ENCODE assay signal across 18 cellular contexts in genomic region chr4:160026720-160027119, GRCh38.
DNase-seq lines count a peak whose midpoint lies in the region; ATAC-seq, FAIRE-seq and TF ChIP-seq lines count a peak whose summit lies in the region.
"Had no signal": no experiment of that assay in that cellular context is flagged by ENCODE, and none has a peak within 500 bp of the region (broad histone marks: within the 10 kb centered on the region; RNA-seq: fewer than 3 reads in every experiment).

No MANE protein-coding gene starts in this region.

- no peak overlapping the region; the same call in 1 of the 2 replicates for H3K18ac ChIP-seq in H1 (ENCODE audit: extremely low read depth, low read length)

- no peak overlapping the region for H3K4ac ChIP-seq in H1 (replicated peaks; ENCODE audit: insufficient read length, low read depth, low read length)

- FAIRE-seq in H1 (lab: Jason Lieb, UNC): no peak
- FAIRE-seq: endothelial cell of umbilical vein had no signal

- POLR2A ChIA-PET in H1 (lab: Charles Lee; ENCODE audit: partially characterized antibody): no interaction called here

- no peak overlapping the region for H3K56ac ChIP-seq in H1 (replicated peaks; ENCODE audit: insufficient read length, low read depth, low read length)

- CTCF ChIA-PET in H1 (lab: Charles Lee; ENCODE audit: partially characterized antibody): no interaction called here

- TF ChIP-seq EP300 in H1 (IDR thresholded peaks at IDR 0.05; ENCODE audit: borderline replicate concordance in 1 of 2, low read depth in 2 of 2, low read length in 2 of 2): no peak

- H4K8ac ChIP-seq in H1 (ENCODE audit: extremely low read depth, insufficient read depth, low read length): no peak overlapping the region

- no peak overlapping the region for H3K14ac ChIP-seq in H1 (ENCODE audit: insufficient read length)

- H4K20me1 ChIP-seq in H1 (replicated peaks in 1 of 2; ENCODE audit: control insufficient read depth in 1 of 2, insufficient read depth in 2 of 2, low read length in 2 of 2): no peaks in the 10 kb centered on the region

- DNase-seq in HS-27A (ENCODE audit: low read depth) (peak; percentile 8), OCI-M1 (lab: John Stamatoyannopoulos, UW) (peak; percentile 81), H1 (ENCODE audit: low read depth in 1 of 2, low spot score in 2 of 2) (no peak), non-pigmented ciliary epithelial cell (ENCODE audit: low read depth) (peak; percentile 6), pons (ENCODE audit: low spot score) (no peak)
- DNase-seq: activated CD8-positive, alpha-beta T cell treated with anti-CD3 and anti-CD28 coated beads for 36 hours; activated effector memory CD4-positive, alpha-beta T cell treated with anti-CD3 and anti-CD28 coated beads, Interleukin-2, amount 50 U/mL, for 16 hours; body of pancreas; CD8-positive, alpha-beta T cell; HFFc6; hypothalamus; Karpas-422; testis had no signal

- H2AFZ ChIP-seq in H1 (ENCODE audit: low read length): no peak overlapping the region

- H3K4me2 ChIP-seq in H1 (ENCODE audit: insufficient read depth in 1 of 2, low read depth in 2 of 2, low read length in 2 of 2): no peak overlapping the region

- TF ChIP-seq CTCF in H1 (IDR thresholded peaks at IDR 0.05; ENCODE audit: control extremely low read depth in 1 of 3, insufficient read depth in 1 of 3, low read depth in 1 of 3, low read length in 3 of 3): no peak

- no peak overlapping the region for H2BK5ac ChIP-seq in H1 (ENCODE audit: low read depth, low read length)

- 76% methylated on average over 2 of the region's 2 CpGs; no CpG with 5 or more reads in 1 of the 2 experiments for WGBS in H1 (ENCODE audit: extremely low coverage in 1 of 2, insufficient coverage in 1 of 2, insufficient read length in 1 of 2, insufficient replicate concordance in 2 of 2, low coverage in 1 of 2, low lambda C conversion rate in 2 of 2, missing lambda C conversion rate in 1 of 2), 2 experiments

- no peak for TF ChIP-seq RAD21 in H1 (IDR thresholded peaks at IDR 0.05 in 1 of 2, conservative IDR thresholded peaks at IDR 0.05 in 1 of 2; ENCODE audit: low read depth in 2 of 2, low read length in 2 of 2)

- H3K27me3 ChIP-seq in H1 (replicated peaks in 1 of 4; ENCODE audit: control insufficient read depth in 3 of 4, extremely low read depth in 1 of 4, insufficient read depth in 3 of 4, low read length in 3 of 4): no peaks in the 10 kb centered on the region
- H3K27me3 ChIP-seq: body of pancreas, neutrophil, testis had no signal

- no peak overlapping the region for H4K5ac ChIP-seq in H1 (ENCODE audit: insufficient read length, low read depth, low read length)

- no peak overlapping the region for H2BK15ac ChIP-seq in H1 (ENCODE audit: low read length)

- H3K27ac ChIP-seq in H1 (ENCODE audit: low read depth, low read length): no peak overlapping the region
- H3K27ac ChIP-seq: body of pancreas, neutrophil, testis had no signal

- ATAC-seq in HG03045 (IDR thresholded peaks at IDR 0.05; ENCODE audit: unreplicated experiment): no peak
- no peak for ATAC-seq in HG03039 (IDR thresholded peaks at IDR 0.05; ENCODE audit: unreplicated experiment)
- ATAC-seq in HG03196 (IDR thresholded peaks at IDR 0.05; ENCODE audit: unreplicated experiment): no peak
- ATAC-seq: activated CD8-positive, alpha-beta T cell treated with anti-CD3 and anti-CD28 coated beads for 36 hours; body of pancreas; CD8-positive, alpha-beta T cell had no signal

- H3K23ac ChIP-seq in H1 (ENCODE audit: insufficient read length): no peak overlapping the region

- H3K79me1 ChIP-seq in H1 (ENCODE audit: low read depth, low read length): no peaks in the 10 kb centered on the region

- no peak for TF ChIP-seq POLR2A in H1 (IDR thresholded peaks at IDR 0.05; ENCODE audit: control extremely low read depth in 1 of 2, low read depth in 2 of 2, low read length in 2 of 2)

- no peak overlapping the region for H4K91ac ChIP-seq in H1 (replicated peaks; ENCODE audit: insufficient read length, low read length)

- H3K9ac ChIP-seq in H1 (replicated peaks in 1 of 4; ENCODE audit: extremely low read depth in 1 of 4, low read depth in 3 of 4, low read length in 3 of 4): no peak overlapping the region

- no peak overlapping the region for H3K4me3 ChIP-seq in H1 (ENCODE audit: extremely low read depth in 1 of 4, insufficient read depth in 2 of 4, low read depth in 3 of 4, low read length in 4 of 4)
- H3K4me3 ChIP-seq: body of pancreas, testis had no signal

- no peaks in the 10 kb centered on the region for H3K9me3 ChIP-seq in H1 (ENCODE audit: insufficient read depth in 2 of 2, low read depth in 1 of 2, low read length in 1 of 2)
- H3K9me3 ChIP-seq: body of pancreas, neutrophil, testis had no signal

- no peak overlapping the region for H2BK20ac ChIP-seq in H1 (ENCODE audit: low read length)

- no peaks in the 10 kb centered on the region for H3K36me3 ChIP-seq in H1 (ENCODE audit: control insufficient read depth in 2 of 4, insufficient read depth in 4 of 4, low read length in 3 of 4)
- H3K36me3 ChIP-seq: neutrophil had no signal

- H2AK5ac ChIP-seq in H1 (ENCODE audit: low read depth, low read length): no peak overlapping the region

- no peak overlapping the region for H2BK120ac ChIP-seq in H1 (replicated peaks; ENCODE audit: low read depth, low read length)

- no peaks in the 10 kb centered on the region; a peak in 1 of 7 replicates for H3K4me1 ChIP-seq in H1 (replicated peaks in 1 of 4; ENCODE audit: control insufficient read depth in 3 of 4, insufficient read depth in 4 of 4, low read length in 3 of 4)
- H3K4me1 ChIP-seq: body of pancreas, testis had no signal

- no peaks in the 10 kb centered on the region for H3K79me2 ChIP-seq in H1 (ENCODE audit: control insufficient read depth in 1 of 2, insufficient read depth in 2 of 2, low read length in 2 of 2)

- no peaks in the 10 kb centered on the region for H3K23me2 ChIP-seq in H1 (ENCODE audit: low read depth, low read length)

- H2BK12ac ChIP-seq in H1 (ENCODE audit: low read depth, low read length): no peak overlapping the region

TF ChIP-seq in H1, 55 proteins besides CTCF, POLR2A, EP300 and RAD21:
- TF ChIP-seq CBX5 (IDR thresholded peaks at IDR 0.05; ENCODE audit: low read depth, low read length) (no peak), KDM4A (IDR thresholded peaks at IDR 0.05; ENCODE audit: low read depth, low read length, severe bottlenecking) (no peak), E2F6 (IDR thresholded peaks at IDR 0.05) (no peak), JUN (IDR thresholded peaks at IDR 0.05; ENCODE audit: low read depth, low read length) (no peak), HDAC6 (IDR thresholded peaks at IDR 0.05; ENCODE audit: low read depth, low read length) (no peak), TAF7 (optimal IDR thresholded peaks at IDR 0.05; ENCODE audit: borderline replicate concordance, low read depth, low read length) (no peak), SP1 (IDR thresholded peaks at IDR 0.05; ENCODE audit: low read depth, low read length) (no peak), JUND (IDR thresholded peaks at IDR 0.05; ENCODE audit: low read length) (no peak), RFX5 (IDR thresholded peaks at IDR 0.05; ENCODE audit: borderline replicate concordance, low read depth, low read length) (no peak), BACH1 (IDR thresholded peaks at IDR 0.05; ENCODE audit: low read length) (peak; percentile 99), CTBP2 (IDR thresholded peaks at IDR 0.05; ENCODE audit: borderline replicate concordance, insufficient read depth, insufficient read length, low read length) (no peak), POLR2AphosphoS5 (IDR thresholded peaks at IDR 0.05; ENCODE audit: low read depth, low read length) (no peak), MAFK (IDR thresholded peaks at IDR 0.05; ENCODE audit: low read depth, low read length) (peak; percentile 96), CEBPB (IDR thresholded peaks at IDR 0.05; ENCODE audit: low read depth, low read length) (peak; percentile 73), SIN3A (conservative IDR thresholded peaks at IDR 0.05 in 1 of 2, IDR thresholded peaks at IDR 0.05 in 1 of 2; ENCODE audit: low read depth in 1 of 2, low read length in 2 of 2) (no peak), ATF3 (IDR thresholded peaks at IDR 0.05; ENCODE audit: insufficient read depth, low read depth, low read length) (0 out of 2 replicates have a peak, but pooled peaks have one; percentile 41), TEAD4 (IDR thresholded peaks at IDR 0.05; ENCODE audit: low read depth, low read length) (peak; percentile 64), USF2 (IDR thresholded peaks at IDR 0.05; ENCODE audit: low read length) (no peak), ZNF274 (IDR thresholded peaks at IDR 0.05; ENCODE audit: borderline replicate concordance, extremely low read depth, low read length) (no peak), FOSL1 (IDR thresholded peaks at IDR 0.05; ENCODE audit: insufficient read depth, low read depth, low read length) (no peak)

Comparison
In these comparisons a context has a peak if more than half of its experiments do, and no peak if none do; other contexts are left out.
1. DNase-seq: peak in HS-27A (single experiment), OCI-M1 (single experiment) and non-pigmented ciliary epithelial cell (single experiment); none in H1 (0 of 2) and pons (single experiment).